8 cellular contexts compared by ENCODE assay signal in genomic region chr20:34705383-34706021, GRCh38. TPM values are rescaled to one million over a fixed set of nuclear protein-coding genes. Genes with fewer than 3 reads are reported as not detected.
DNase-seq lines count a peak whose midpoint lies in the region; ATAC-seq and TF ChIP-seq lines count a peak whose summit lies in the region.

No MANE protein-coding gene starts in this region.

- no peak for TF ChIP-seq POLR2A in tibial nerve (IDR thresholded peaks at IDR 0.05)

- H3K4me3 ChIP-seq in cardiac fibroblast (replicated peaks in 1 of 2; ENCODE audit: low read depth in 2 of 2, low read length in 2 of 2) (peak overlapping the region; percentile 79 to 86), left lung (peak overlapping the region; percentile 72 to 76), tibial nerve (peak overlapping the region in 2 of 4 donors; percentile 69 to 82)

- intact Hi-C loops in left lung (cut with DNase I), result loop anchor here in 1 of 2 donors (10.0 kb wide), 1 partner anchor 171 kb away; no protein-coding TSS in a partner anchor

- H3K27me3 ChIP-seq in left lung (peaks cover 0 to 4% of the 10 kb centered on the region in 2 donors), tibial nerve (no peaks in the 10 kb centered on the region)

- H3K36me3 ChIP-seq in left lung (no peaks in the 10 kb centered on the region), tibial nerve (no peaks in the 10 kb centered on the region)

- peak overlapping the region; percentile 100 for H3K27ac ChIP-seq in left lung
- peak overlapping the region; percentile 95 to 99 (median 98) for H3K27ac ChIP-seq in tibial nerve

- no peaks in the 10 kb centered on the region for H3K9me3 ChIP-seq in left lung
- no peaks in the 10 kb centered on the region for H3K9me3 ChIP-seq in tibial nerve

- POLR2A ChIA-PET in HEK293T (lab: Yijun Ruan, JAX), result interaction anchor here (1.0 to 1.4 kb wide), 2 partner anchors 16 to 29 kb away, joined by 3 to 5 read pairs; partner anchors contain the start of gene PIGU

- DNase-seq in NCI-H2196 (lab: John Stamatoyannopoulos, UW; ENCODE audit: unreplicated experiment) (peak; percentile 46), NCI-H2196 treated with DMSO at 0.1 percent for 48 hours (lab: John Stamatoyannopoulos, UW; ENCODE audit: unreplicated experiment) (no peak), MV-4-11 (lab: John Stamatoyannopoulos, UW) (peak; percentile 21), cardiac fibroblast (ENCODE audit: low read depth in 2 of 2) (peak; percentile 46 to 52), left lung (peak in 1 of 2 donors; percentile 51), tibial nerve (ENCODE audit: low spot score in 2 of 2) (no peak), superior temporal gyrus (ENCODE audit: extremely low spot score) (no peak), HEK293T (ENCODE audit: extremely low spot score) (no peak)

- peaks cover 9 to 48% of the 10 kb centered on the region in 2 donors for H3K4me1 ChIP-seq in left lung
- H3K4me1 ChIP-seq in tibial nerve, result peaks cover 0 to 42% (median 19%) of the 10 kb centered on the region in 4 donors

- 23 to 35% methylated on average over 4 of the region's 4 CpGs for WGBS in tibial nerve, 2 donors

- ATAC-seq in left lung, result peak; percentile 2

- TF ChIP-seq CTCF in cardiac fibroblast (IDR thresholded peaks at IDR 0.05; ENCODE audit: low read depth, low read length) (peak; percentile 8), left lung (IDR thresholded peaks at IDR 0.05) (peak in 1 of 2 donors; percentile 8), tibial nerve (IDR thresholded peaks at IDR 0.05) (peak in 3 of 5 experiments; percentile 7 to 36 (median 12))

- CTCF ChIA-PET in HEK293T (lab: Yijun Ruan, JAX), result interaction anchor here (3.5 kb wide), 1 partner anchor 169 kb away, joined by 15 read pairs; no protein-coding TSS in a partner anchor

- TF ChIP-seq EP300 in tibial nerve (IDR thresholded peaks at IDR 0.05), result no peak

TF ChIP-seq in HEK293T, 16 proteins besides CTCF, POLR2A, EP300 and RAD21:
- TF ChIP-seq BHLHE40 (IDR thresholded peaks at IDR 0.05; ENCODE audit: borderline replicate concordance), result no peak
- no peak for TF ChIP-seq FOXM1 (IDR thresholded peaks at IDR 0.05; ENCODE audit: borderline replicate concordance)
- TF ChIP-seq ZNF384 (IDR thresholded peaks at IDR 0.05), result no peak
- TF ChIP-seq LEF1 (IDR thresholded peaks at IDR 0.05; ENCODE audit: borderline replicate concordance), result no peak
- no peak for TF ChIP-seq FOXK2 (IDR thresholded peaks at IDR 0.05)
- TF ChIP-seq FOXA1 (IDR thresholded peaks at IDR 0.05), result no peak
- TF ChIP-seq L3MBTL2 (conservative IDR thresholded peaks at IDR 0.05), result no peak

RNA-seq across cellular contexts. Expression of gene TP53INP2, which starts 1.4 kb away (rescaled TPM):
- total RNA-seq in left lung, result 10 to 100 TPM; 13.2 to 41.5 TPM
- 10 to 100 TPM; 11.9 to 19.5 (median 18.1) TPM for total RNA-seq in tibial nerve

RNA-seq across cellular contexts. Expression of gene PIGU, which starts 28.6 kb away (rescaled TPM):
- 10 to 100 TPM; 17.0 to 18.9 TPM for total RNA-seq in left lung
- total RNA-seq in tibial nerve, result 10 to 100 TPM; 20.6 to 31.5 (median 27.7) TPM

Comparison
In these comparisons a context has a peak if more than half of its experiments do, and no peak if none do; other contexts are left out.
1. DNase-seq: peak in NCI-H2196 (single experiment), MV-4-11 (single experiment) and cardiac fibroblast (2 of 2); none in NCI-H2196 treated with DMSO at 0.1 percent for 48 hours (single experiment), tibial nerve (0 of 2), superior temporal gyrus (single experiment) and HEK293T (single experiment).